ENCODE assay signal across 14 cellular contexts in genomic region chr11:33761471-33761870, GRCh38. TPM values are rescaled to one million over a fixed set of nuclear protein-coding genes. Genes with fewer than 3 reads are reported as not detected.
DNase-seq lines count a peak whose midpoint lies in the region; ATAC-seq and TF ChIP-seq lines count a peak whose summit lies in the region.
"Had no signal": no experiment of that assay in that cellular context is flagged by ENCODE, and none has a peak within 500 bp of the region (broad histone marks: within the 10 kb centered on the region; RNA-seq: fewer than 3 reads in every experiment).

No MANE protein-coding gene starts in this region.

- H3K9me3 Mint-ChIP-seq in HFFc6 (no peaks in the 10 kb centered on the region), endothelial cell (ENCODE audit: unreplicated experiment) (no peaks in the 10 kb centered on the region)
- H3K9me3 Mint-ChIP-seq: activated T-cell treated with anti-CD3 and anti-CD28 coated beads, Interleukin-2, amount 50 U/mL, for 24 hours; CD4-positive, alpha-beta T cell; T-cell had no signal

- H3K4me1 Mint-ChIP-seq in HFFc6 (ENCODE audit: low read depth) (no peaks in the 10 kb centered on the region), endothelial cell (ENCODE audit: unreplicated experiment) (no peaks in the 10 kb centered on the region)

- no peaks in the 10 kb centered on the region for H3K4me1 ChIP-seq in BE2C

- ATAC-seq in GM18907 (IDR thresholded peaks at IDR 0.05; ENCODE audit: unreplicated experiment) (peak; percentile 80), GM21786 (IDR thresholded peaks at IDR 0.05; ENCODE audit: unreplicated experiment) (peak; percentile 93), HG03103 (IDR thresholded peaks at IDR 0.05; ENCODE audit: low read depth, unreplicated experiment) (peak; percentile 83)
- ATAC-seq: activated CD4-positive, CD25-positive, alpha-beta regulatory T cell treated with anti-CD3 and anti-CD28 coated beads, Interleukin-2, amount 50 U/mL, for 24 hours; HCT116; T-cell had no signal

- H3K36me3 Mint-ChIP-seq in HFFc6 (ENCODE audit: low read depth), result peaks cover 23% of the 10 kb centered on the region
- peaks cover 28% of the 10 kb centered on the region for H3K36me3 Mint-ChIP-seq in endothelial cell (ENCODE audit: low read depth, unreplicated experiment)

- no peaks in the 10 kb centered on the region for H3K9me3 ChIP-seq in BE2C

- H3K4me3 Mint-ChIP-seq in HFFc6 (no peak overlapping the region), endothelial cell (ENCODE audit: unreplicated experiment) (no peak overlapping the region)
- H3K4me3 Mint-ChIP-seq: activated T-cell treated with anti-CD3 and anti-CD28 coated beads, Interleukin-2, amount 50 U/mL, for 24 hours; CD4-positive, alpha-beta T cell; T-cell had no signal

- no peak for DNase-seq in HFFc6
- DNase-seq in BE2C, result no peak
- DNase-seq in endothelial cell (ENCODE audit: low spot score), result no peak
- no peak for DNase-seq in activated CD8-positive, alpha-beta memory T cell treated with anti-CD3 and anti-CD28 coated beads for 24 hours
- DNase-seq: activated T-cell treated with anti-CD3 and anti-CD28 coated beads, Interleukin-2, amount 50 U/mL, for 24 hours; CD4-positive, alpha-beta T cell; NCI-H345; T-cell had no signal

- no peaks in the 10 kb centered on the region for H3K27me3 ChIP-seq in BE2C

- H3K36me3 ChIP-seq in BE2C, result no peaks in the 10 kb centered on the region

- no peaks in the 10 kb centered on the region for H3K27me3 Mint-ChIP-seq in HFFc6 (ENCODE audit: insufficient read depth)
- no peaks in the 10 kb centered on the region for H3K27me3 Mint-ChIP-seq in endothelial cell (ENCODE audit: unreplicated experiment)
- H3K27me3 Mint-ChIP-seq: activated T-cell treated with anti-CD3 and anti-CD28 coated beads, Interleukin-2, amount 50 U/mL, for 24 hours; CD4-positive, alpha-beta T cell; T-cell had no signal

- no peak overlapping the region for H3K27ac Mint-ChIP-seq in HFFc6
- no peak overlapping the region for H3K27ac Mint-ChIP-seq in endothelial cell (ENCODE audit: unreplicated experiment)
- H3K27ac Mint-ChIP-seq: activated T-cell treated with anti-CD3 and anti-CD28 coated beads, Interleukin-2, amount 50 U/mL, for 24 hours; CD4-positive, alpha-beta T cell; T-cell had no signal

- H3K4me3 ChIP-seq in BE2C (ENCODE audit: low read depth, low read length), result no peak overlapping the region
- H3K4me3 ChIP-seq: smooth muscle cell had no signal

- TF ChIP-seq CTCF in HFFc6 (IDR thresholded peaks at IDR 0.05) (no peak), BE2C (IDR thresholded peaks at IDR 0.05; ENCODE audit: low read depth, low read length) (no peak), endothelial cell (IDR thresholded peaks at IDR 0.05; ENCODE audit: unreplicated experiment) (no peak)

RNA-seq across cellular contexts. Expression of gene FBXO3, which starts 12.8 kb away (rescaled TPM):
- 10 to 100 TPM; 25.3 to 30.0 (median 27.3) TPM for total RNA-seq in HFFc6 (2021; fragmentation: NEBNext Ultra II Directional; extraction: Animal tissue kit (Norgen Biotek cat#: 25700))
- polyA plus RNA-seq in BE2C (2012; ENCODE audit: insufficient read depth, insufficient read length, low read depth), result 13.9 TPM
- total RNA-seq in endothelial cell (ENCODE audit: unreplicated experiment), result 22.6 TPM

RNA-seq across cellular contexts. Expression of gene CD59, which starts 25.2 kb away (rescaled TPM):
- total RNA-seq in HFFc6 (2021; fragmentation: NEBNext Ultra II Directional; extraction: Animal tissue kit (Norgen Biotek cat#: 25700)), result 1,000 to 10,000 TPM; 1,095 to 1,408 (median 1,232) TPM
- 7.1 TPM for polyA plus RNA-seq in BE2C (2012; ENCODE audit: insufficient read depth, insufficient read length, low read depth)
- total RNA-seq in endothelial cell (ENCODE audit: unreplicated experiment), result 101 TPM

Comparison
In these comparisons a context has a peak if more than half of its experiments do, and no peak if none do; other contexts are left out.
1. RNA of gene CD59, which starts 25.2 kb away (total RNA-seq): 1,095 to 1,408 TPM in HFFc6; 101 TPM in endothelial cell (single experiment); every median in the first group is over 10 times any median in the second.
2. Peak in every context shown above with its lines, with median percentiles within 50 percentile points of each other: ATAC-seq.